21 cellular contexts compared by ENCODE assay signal in the genomic region with DNA sequence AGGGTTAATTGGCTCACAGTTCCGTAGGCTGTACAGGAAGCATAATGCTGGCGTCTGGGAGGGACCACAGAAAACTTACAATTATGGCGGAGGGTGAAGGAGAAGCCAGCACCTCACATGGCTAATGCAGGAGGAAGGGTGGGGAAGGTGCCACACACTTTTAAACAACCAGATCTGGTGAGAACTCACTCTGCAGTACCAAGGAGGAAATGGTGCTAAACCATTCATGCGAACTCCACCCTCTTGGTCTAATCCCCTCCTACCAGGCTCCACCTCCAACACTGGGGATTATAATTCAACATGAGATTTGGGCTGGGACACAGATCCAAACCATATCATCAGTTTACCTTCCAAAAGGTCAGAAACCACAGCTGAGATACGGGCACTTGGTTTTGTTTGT.
"Had no signal": no experiment of that assay in that cellular context is flagged by ENCODE, and none has a peak within 500 bp of the region (broad histone marks: within the 10 kb centered on the region; RNA-seq: fewer than 3 reads in every experiment).

No MANE protein-coding gene starts in this region.

- ATAC-seq: effector memory CD8-positive, alpha-beta T cell; esophagus mucosa; foreskin keratinocyte; gastrocnemius medialis; gastroesophageal sphincter; heart left ventricle had no signal

- H3K4me3 Mint-ChIP-seq: dendritic cell treated with granulocyte-macrophage colony-stimulating factor and Interleukin-4, amounts not matched to agents 40 ng/mL and 50 ng/mL, for 4 days; effector memory CD8-positive, alpha-beta T cell; endodermal cell had no signal

- H3K27me3 Mint-ChIP-seq: dendritic cell treated with granulocyte-macrophage colony-stimulating factor and Interleukin-4, amounts not matched to agents 40 ng/mL and 50 ng/mL, for 4 days had no signal

- H3K27ac Mint-ChIP-seq: dendritic cell treated with granulocyte-macrophage colony-stimulating factor and Interleukin-4, amounts not matched to agents 40 ng/mL and 50 ng/mL, for 4 days; effector memory CD8-positive, alpha-beta T cell; endodermal cell had no signal

- DNase-seq: colonic mucosa; cortex of kidney; dermis blood vessel endothelial cell; dorsolateral prefrontal cortex; effector CD4-positive, alpha-beta T cell; effector CD8-positive, alpha-beta T cell; effector memory CD4-positive, alpha-beta T cell; effector memory CD8-positive, alpha-beta T cell; endodermal cell; erythroblast; esophagus squamous epithelium; foreskin fibroblast; foreskin keratinocyte; foreskin melanocyte; gastrocnemius medialis; glutamatergic neuron; head of caudate nucleus; heart left ventricle had no signal

- H3K9me3 Mint-ChIP-seq: dendritic cell treated with granulocyte-macrophage colony-stimulating factor and Interleukin-4, amounts not matched to agents 40 ng/mL and 50 ng/mL, for 4 days; endodermal cell had no signal
